ENCODE assay signal across 10 cellular contexts in genomic region chr10:4902571-4903011, GRCh38.
A peak's percentile ranks its signal among the peaks of the same experiment; 100 is the strongest.
DNase-seq lines count a peak whose midpoint lies in the region; ATAC-seq and TF ChIP-seq lines count a peak whose summit lies in the region.
"Had no signal": no experiment of that assay in that cellular context is flagged by ENCODE, and none has a peak within 500 bp of the region (broad histone marks: within the 10 kb centered on the region; RNA-seq: fewer than 3 reads in every experiment).

No MANE protein-coding gene starts in this region.

- ATAC-seq in stimulated activated naive B cell treated with anti-CD40 and anti-IgM and Interleukin-4, amounts not matched to agents 10 μg/mL and 1 μg/mL and 100 μg/mL, for 72 hours (replicated peaks) = peak; percentile 67 to 77
- ATAC-seq in natural killer cell (no peak), GM18519 (IDR thresholded peaks at IDR 0.05; ENCODE audit: low FRiP score, unreplicated experiment) (no peak)

- H3K9me3 Mint-ChIP-seq in stimulated activated naive B cell treated with anti-CD40 and anti-IgM and Interleukin-4, amounts not matched to agents 10 μg/mL and 1 μg/mL and 100 μg/mL, for 72 hours = peaks cover 0 to 2% of the 10 kb centered on the region in 2 donors
- H3K9me3 Mint-ChIP-seq in natural killer cell = no peaks in the 10 kb centered on the region
- H3K9me3 Mint-ChIP-seq: dendritic cell treated with granulocyte-macrophage colony-stimulating factor and Interleukin-4, amounts not matched to agents 40 ng/mL and 50 ng/mL, for 4 days had no signal

- no peak overlapping the region for H3K27ac Mint-ChIP-seq in stimulated activated naive B cell treated with anti-CD40 and anti-IgM and Interleukin-4, amounts not matched to agents 10 μg/mL and 1 μg/mL and 100 μg/mL, for 72 hours
- no peak overlapping the region for H3K27ac Mint-ChIP-seq in natural killer cell
- H3K27ac Mint-ChIP-seq: dendritic cell treated with granulocyte-macrophage colony-stimulating factor and Interleukin-4, amounts not matched to agents 40 ng/mL and 50 ng/mL, for 4 days had no signal

- DNase-seq in activated CD4-positive, alpha-beta T cell treated with anti-CD3 and anti-CD28 coated beads for 48 hours = peak; percentile 46
- DNase-seq in activated CD4-positive, alpha-beta T cell treated with anti-CD3 and anti-CD28 coated beads, Interleukin-2, amount 50 U/mL, for 4 hours = no peak
- peak; percentile 26 for DNase-seq in OCI-M1 (lab: John Stamatoyannopoulos, UW)
- DNase-seq in fibroblast of villous mesenchyme (ENCODE audit: low read depth) = peak; percentile 39
- no peak for DNase-seq in stimulated activated naive B cell treated with anti-CD40 and anti-IgM and Interleukin-4, amounts not matched to agents 10 μg/mL and 1 μg/mL and 100 μg/mL, for 72 hours
- no peak for DNase-seq in natural killer cell
- DNase-seq in DMS 273 treated with DMSO at 0.1 percent for 48 hours (lab: John Stamatoyannopoulos, UW) = no peak
- DNase-seq: NCI-H2029 treated with DMSO at 0.1 percent for 48 hours had no signal

- no peak overlapping the region for H3K4me3 ChIP-seq in fibroblast of villous mesenchyme (ENCODE audit: low read depth, low read length)

- H3K36me3 Mint-ChIP-seq in stimulated activated naive B cell treated with anti-CD40 and anti-IgM and Interleukin-4, amounts not matched to agents 10 μg/mL and 1 μg/mL and 100 μg/mL, for 72 hours = no peaks in the 10 kb centered on the region
- no peaks in the 10 kb centered on the region for H3K36me3 Mint-ChIP-seq in natural killer cell

- peak overlapping the region in 1 of 2 donors; percentile 50 for H3K4me3 Mint-ChIP-seq in stimulated activated naive B cell treated with anti-CD40 and anti-IgM and Interleukin-4, amounts not matched to agents 10 μg/mL and 1 μg/mL and 100 μg/mL, for 72 hours
- no peak overlapping the region for H3K4me3 Mint-ChIP-seq in natural killer cell
- H3K4me3 Mint-ChIP-seq: dendritic cell treated with granulocyte-macrophage colony-stimulating factor and Interleukin-4, amounts not matched to agents 40 ng/mL and 50 ng/mL, for 4 days had no signal

- H3K4me1 Mint-ChIP-seq in stimulated activated naive B cell treated with anti-CD40 and anti-IgM and Interleukin-4, amounts not matched to agents 10 μg/mL and 1 μg/mL and 100 μg/mL, for 72 hours = peaks cover 4 to 13% of the 10 kb centered on the region in 2 donors
- H3K4me1 Mint-ChIP-seq in natural killer cell = no peaks in the 10 kb centered on the region

- no peak for TF ChIP-seq CTCF in fibroblast of villous mesenchyme (IDR thresholded peaks at IDR 0.05; ENCODE audit: insufficient read depth, low read depth, low read length)
- TF ChIP-seq CTCF in natural killer cell (IDR thresholded peaks at IDR 0.05) = no peak

- no peaks in the 10 kb centered on the region for H3K27me3 Mint-ChIP-seq in stimulated activated naive B cell treated with anti-CD40 and anti-IgM and Interleukin-4, amounts not matched to agents 10 μg/mL and 1 μg/mL and 100 μg/mL, for 72 hours
- H3K27me3 Mint-ChIP-seq in natural killer cell (ENCODE audit: low read depth in 2 of 2) = peaks cover 6 to 7% of the 10 kb centered on the region in 2 donors
- H3K27me3 Mint-ChIP-seq: dendritic cell treated with granulocyte-macrophage colony-stimulating factor and Interleukin-4, amounts not matched to agents 40 ng/mL and 50 ng/mL, for 4 days had no signal

- intact Hi-C loops in natural killer cell (cut with micrococcal nuclease) = no loop called here

Comparison
In these comparisons a context has a peak if more than half of its experiments do, and no peak if none do; other contexts are left out.
1. DNase-seq: peak in activated CD4-positive, alpha-beta T cell treated with anti-CD3 and anti-CD28 coated beads for 48 hours (single experiment), OCI-M1 (single experiment) and fibroblast of villous mesenchyme (single experiment); none in activated CD4-positive, alpha-beta T cell treated with anti-CD3 and anti-CD28 coated beads, Interleukin-2, amount 50 U/mL, for 4 hours (0 of 2), stimulated activated naive B cell treated with anti-CD40 and anti-IgM and Interleukin-4, amounts not matched to agents 10 μg/mL and 1 μg/mL and 100 μg/mL, for 72 hours (single experiment), natural killer cell (single experiment) and DMS 273 treated with DMSO at 0.1 percent for 48 hours (single experiment).
2. ATAC-seq: peak in stimulated activated naive B cell treated with anti-CD40 and anti-IgM and Interleukin-4, amounts not matched to agents 10 μg/mL and 1 μg/mL and 100 μg/mL, for 72 hours (2 of 2); none in natural killer cell (0 of 3) and GM18519 (single experiment).